Comparison of ENCODE assay signal across 20 cellular contexts in genomic region chr7:88361357-88361756, GRCh38. TPM values are rescaled to one million over a fixed set of nuclear protein-coding genes. Genes with fewer than 3 reads are reported as not detected.
A peak's percentile ranks its signal among the peaks of the same experiment; 100 is the strongest.
DNase-seq lines count a peak whose midpoint lies in the region; ATAC-seq and TF ChIP-seq lines count a peak whose summit lies in the region.
"Had no signal": no experiment of that assay in that cellular context is flagged by ENCODE, and none has a peak within 500 bp of the region (broad histone marks: within the 10 kb centered on the region; RNA-seq: fewer than 3 reads in every experiment).

No MANE protein-coding gene starts in this region.

- no peaks in the 10 kb centered on the region for H3K36me3 ChIP-seq in transverse colon
- H3K36me3 ChIP-seq: brain microvascular endothelial cell had no signal

- H3K4me1 ChIP-seq in transverse colon: peaks cover 0 to 10% (median 0%) of the 10 kb centered on the region in 4 donors
- H3K4me1 ChIP-seq: foreskin keratinocyte had no signal

- H3K27me3 ChIP-seq in transverse colon: no peaks in the 10 kb centered on the region
- H3K27me3 ChIP-seq: brain microvascular endothelial cell, foreskin keratinocyte had no signal

- no peak overlapping the region for H3K4me3 ChIP-seq in transverse colon

- DNase-seq in A172 (ENCODE audit: low spot score) (peak; percentile 9), H4 (ENCODE audit: low spot score) (peak; percentile 88), NCI-H187 treated with DMSO at 0.1 percent for 48 hours (lab: John Stamatoyannopoulos, UW) (peak; percentile 73), SW480 (ENCODE audit: low spot score) (peak; percentile 62), transverse colon (no peak)
- DNase-seq: activated CD4-positive, alpha-beta memory T cell treated with anti-CD3 and anti-CD28 coated beads, Interleukin-2, amount 10 ng/mL, durations not matched to agents 7 days and 5 days; brain microvascular endothelial cell; CD8-positive, alpha-beta T cell; cortex of kidney; EL; foreskin keratinocyte; left colon; NCI-H1694 treated with DMSO at 0.1 percent for 48 hours; RPMI8226; stimulated activated CD4-positive, alpha-beta T cell treated with anti-CD3 and anti-CD28 coated beads, Interleukin-2, amount 100 ng/mL, for 24 hours; T-cell had no signal

- intact Hi-C loops in transverse colon (cut with DNase I; ENCODE audit: low total_unique reads): no loop called here

- no peak for TF ChIP-seq CTCF in transverse colon (IDR thresholded peaks at IDR 0.05)

- in situ Hi-C loops in transverse colon (cut with MboI; ENCODE audit: low pct_ligation_motif_present in 1 of 4, low pct_unique_long_range_greater_than_20kb in 1 of 4, low sequenced_read_pairs in 3 of 4): no loop called here

- no peak for ATAC-seq in HG02885 (IDR thresholded peaks at IDR 0.05; ENCODE audit: poor library complexity, unreplicated experiment)
- no peak for ATAC-seq in GM18873 (IDR thresholded peaks at IDR 0.05; ENCODE audit: low FRiP score, unreplicated experiment)
- ATAC-seq in GM21447 (IDR thresholded peaks at IDR 0.05; ENCODE audit: unreplicated experiment): no peak
- ATAC-seq: CD8-positive, alpha-beta T cell; foreskin keratinocyte; left colon; T-cell had no signal

- WGBS in transverse colon (ENCODE audit: low coverage in 1 of 2), 2 donors: 67 to 71% methylated on average over 1 to 5 of the region's 5 CpGs

- no peak for TF ChIP-seq POLR2A in transverse colon (IDR thresholded peaks at IDR 0.05)

- H3K9me3 ChIP-seq in transverse colon: no peaks in the 10 kb centered on the region

- no peak overlapping the region for H3K27ac ChIP-seq in transverse colon
- H3K27ac ChIP-seq: brain microvascular endothelial cell, foreskin keratinocyte, VCaP had no signal

- no peak for TF ChIP-seq EP300 in transverse colon (IDR thresholded peaks at IDR 0.05; ENCODE audit: low read depth)

RNA-seq across cellular contexts. Expression of gene STEAP4, which starts 54.7 kb away (rescaled TPM):
- 0.29 TPM in 1 of 2 replicates, not detected in the other for total RNA-seq in A172 (2014; rRNA removed; shearing (Covaris generic))
- total RNA-seq in H4 (2014; rRNA removed; shearing (Covaris generic)): 0.02 and 0.06 TPM in 2 replicates
- 1 to 10 TPM; 1.1 to 7.6 (median 3.2) TPM for total RNA-seq in transverse colon
- total RNA-seq: activated CD4-positive, alpha-beta memory T cell treated with anti-CD3 and anti-CD28 coated beads, Interleukin-2, amount 10 ng/mL, durations not matched to agents 7 days and 5 days; CD8-positive, alpha-beta T cell had no signal
